ENCODE assay signal across 10 cellular contexts in genomic region chrX:125295337-125295736, GRCh38. TPM values are rescaled to one million over a fixed set of nuclear protein-coding genes. Genes with fewer than 3 reads are reported as not detected.
A peak's percentile ranks its signal among the peaks of the same experiment; 100 is the strongest.
DNase-seq lines count a peak whose midpoint lies in the region; ATAC-seq, FAIRE-seq and TF ChIP-seq lines count a peak whose summit lies in the region.
"Had no signal": no experiment of that assay in that cellular context is flagged by ENCODE, and none has a peak within 500 bp of the region (broad histone marks: within the 10 kb centered on the region; RNA-seq: fewer than 3 reads in every experiment).

No MANE protein-coding gene starts in this region.

- no peak for TF ChIP-seq POLR2A in Peyer's patch (IDR thresholded peaks at IDR 0.05)

- H3K4me3 Mint-ChIP-seq in activated T-helper 17 cell treated with anti-CD3 and anti-CD28 coated beads, Interleukin-2, amount 50 U/mL, for 72 hours = peak overlapping the region; percentile 71

- peak overlapping the region; percentile 90 for H3K27ac Mint-ChIP-seq in activated T-helper 17 cell treated with anti-CD3 and anti-CD28 coated beads, Interleukin-2, amount 50 U/mL, for 72 hours

- 71 to 72% methylated on average over 2 of the region's 2 CpGs for WGBS in pancreas, 2 donors
- WGBS in mesendoderm (ENCODE audit: extremely low coverage, insufficient coverage, low lambda C conversion rate) = no CpG with 5 or more reads among the region's 2 CpGs

- DNase-seq in H7 = no peak
- DNase-seq in Peyer's patch = no peak
- DNase-seq in pancreas = no peak
- DNase-seq in mesendoderm = no peak

- no peak overlapping the region for H2BK15ac ChIP-seq in mesendoderm (replicated peaks; ENCODE audit: low read depth)

- no peak overlapping the region for H2BK120ac ChIP-seq in mesendoderm (ENCODE audit: low read depth, low read length)

- H3K79me1 ChIP-seq in mesendoderm (ENCODE audit: low read length) = no peaks in the 10 kb centered on the region

- H3K4me3 ChIP-seq in H7 (ENCODE audit: insufficient read depth, low read depth, low read length) = no peak overlapping the region
- no peak overlapping the region for H3K4me3 ChIP-seq in Peyer's patch
- no peak overlapping the region for H3K4me3 ChIP-seq in pancreas
- H3K4me3 ChIP-seq in mesendoderm (ENCODE audit: low read length) = no peak overlapping the region

- H3K9ac ChIP-seq in mesendoderm (ENCODE audit: low read length) = no peak overlapping the region

- H3K27me3 Mint-ChIP-seq in activated T-helper 17 cell treated with anti-CD3 and anti-CD28 coated beads, Interleukin-2, amount 50 U/mL, for 72 hours = no peaks in the 10 kb centered on the region

- no peak overlapping the region for H2AK5ac ChIP-seq in mesendoderm (ENCODE audit: low read length)

- H3K56ac ChIP-seq in mesendoderm (ENCODE audit: low read length) = no peak overlapping the region

- no peak overlapping the region for H4K5ac ChIP-seq in mesendoderm (ENCODE audit: low read length)

- H3K9me3 ChIP-seq in Peyer's patch (no peaks in the 10 kb centered on the region), pancreas (no peaks in the 10 kb centered on the region)

- no peak overlapping the region for H2BK5ac ChIP-seq in mesendoderm (ENCODE audit: low read length)

- H3K18ac ChIP-seq in mesendoderm (ENCODE audit: low read length) = no peak overlapping the region

- no peak overlapping the region for H3K23ac ChIP-seq in mesendoderm (ENCODE audit: low read length)

- H3K27me3 ChIP-seq in H7 (ENCODE audit: control insufficient read depth, insufficient read depth, low read length) = no peaks in the 10 kb centered on the region
- no peaks in the 10 kb centered on the region for H3K27me3 ChIP-seq in Peyer's patch
- H3K27me3 ChIP-seq in pancreas = no peaks in the 10 kb centered on the region
- no peaks in the 10 kb centered on the region for H3K27me3 ChIP-seq in mesendoderm (ENCODE audit: insufficient read depth, low read length, poor library complexity)

- H3K4me1 Mint-ChIP-seq in activated T-helper 17 cell treated with anti-CD3 and anti-CD28 coated beads, Interleukin-2, amount 50 U/mL, for 72 hours = peaks cover 14% of the 10 kb centered on the region

- H3K4me2 ChIP-seq in mesendoderm (ENCODE audit: low read length) = no peak overlapping the region

- H3K4me1 ChIP-seq in Peyer's patch (no peaks in the 10 kb centered on the region), pancreas (no peaks in the 10 kb centered on the region), mesendoderm (ENCODE audit: control insufficient read depth, low read depth, low read length) (no peaks in the 10 kb centered on the region)

- intact Hi-C loops in pancreas (cut with DNase I) = no loop called here

- ATAC-seq in GM18498 (IDR thresholded peaks at IDR 0.05; ENCODE audit: unreplicated experiment) (peak; percentile 81), GM21367 (IDR thresholded peaks at IDR 0.05; ENCODE audit: unreplicated experiment) (peak; percentile 70), HG03135 (IDR thresholded peaks at IDR 0.05; ENCODE audit: unreplicated experiment) (peak; percentile 71), pancreas (no peak)
- peak; percentile 83 for ATAC-seq in activated T-helper 17 cell treated with anti-CD3 and anti-CD28 coated beads, Interleukin-2, amount 50 U/mL, for 72 hours (replicated peaks)
- ATAC-seq: SK-N-SH treated with all-trans-retinoic acid at 6 μM for 48 hours had no signal

- H3K4ac ChIP-seq in mesendoderm (ENCODE audit: low read depth, low read length) = no peak overlapping the region

- H4K8ac ChIP-seq in mesendoderm (ENCODE audit: low read depth, low read length) = no peak overlapping the region

- H3K9me3 Mint-ChIP-seq in activated T-helper 17 cell treated with anti-CD3 and anti-CD28 coated beads, Interleukin-2, amount 50 U/mL, for 72 hours = no peaks in the 10 kb centered on the region

- FAIRE-seq in pancreas (lab: Jason Lieb, UNC) = no peak

- no peak for TF ChIP-seq CTCF in Peyer's patch (IDR thresholded peaks at IDR 0.05)
- no peak for TF ChIP-seq CTCF in pancreas (IDR thresholded peaks at IDR 0.05)

- H3K36me3 ChIP-seq in H7 (replicated peaks; ENCODE audit: control insufficient read depth, insufficient read depth, low read length) = no peaks in the 10 kb centered on the region
- H3K36me3 ChIP-seq in Peyer's patch = no peaks in the 10 kb centered on the region
- H3K36me3 ChIP-seq in pancreas = no peaks in the 10 kb centered on the region
- H3K36me3 ChIP-seq in mesendoderm (ENCODE audit: control insufficient read depth, insufficient read depth, low read length) = no peaks in the 10 kb centered on the region

- no peaks in the 10 kb centered on the region for H3K36me3 Mint-ChIP-seq in activated T-helper 17 cell treated with anti-CD3 and anti-CD28 coated beads, Interleukin-2, amount 50 U/mL, for 72 hours (ENCODE audit: low read depth)

- H3K79me2 ChIP-seq in mesendoderm (ENCODE audit: control insufficient read depth, insufficient read depth, low read length) = no peaks in the 10 kb centered on the region

- no peak overlapping the region for H3K27ac ChIP-seq in Peyer's patch
- no peak overlapping the region for H3K27ac ChIP-seq in pancreas
- no peak overlapping the region for H3K27ac ChIP-seq in mesendoderm (ENCODE audit: low read depth, low read length)

RNA-seq across cellular contexts. Expression of gene TEX13C, which starts 24.3 kb away (rescaled TPM):
- total RNA-seq in activated T-helper 17 cell treated with anti-CD3 and anti-CD28 coated beads, Interleukin-2, amount 50 U/mL, for 72 hours = not detected
- total RNA-seq in H7 (2014; rRNA removed; shearing (Covaris generic)) = 0.03 and 0.18 TPM in 2 replicates
- total RNA-seq in Peyer's patch (not detected), pancreas (not detected)
- polyA plus RNA-seq in pancreas = not detected
- polyA plus RNA-seq in mesendoderm (2013, experiment 1 of 2) = 0.22 TPM
- 0.22 TPM for polyA plus RNA-seq in mesendoderm (2013, experiment 2 of 2)
- total RNA-seq: temporal lobe had no signal

Comparison
In these comparisons a context has a peak if more than half of its experiments do, and no peak if none do; other contexts are left out.
1. ATAC-seq: peak in GM18498 (single experiment), GM21367 (single experiment), HG03135 (single experiment) and activated T-helper 17 cell treated with anti-CD3 and anti-CD28 coated beads, Interleukin-2, amount 50 U/mL, for 72 hours (single experiment); none in pancreas (0 of 4).